ENCODE assay signal across 21 cellular contexts in genomic region chr2:1736045-1736444, GRCh38. TPM values are rescaled to one million over a fixed set of nuclear protein-coding genes. Genes with fewer than 3 reads are reported as not detected.
DNase-seq lines count a peak whose midpoint lies in the region; ATAC-seq, FAIRE-seq and TF ChIP-seq lines count a peak whose summit lies in the region.
"Had no signal": no experiment of that assay in that cellular context is flagged by ENCODE, and none has a peak within 500 bp of the region (broad histone marks: within the 10 kb centered on the region; RNA-seq: fewer than 3 reads in every experiment).

No MANE protein-coding gene starts in this region.

- no peak for ATAC-seq in GM19328 (IDR thresholded peaks at IDR 0.05; ENCODE audit: unreplicated experiment)
- ATAC-seq: GM12878, sciatic nerve had no signal

- no peaks in the 10 kb centered on the region for H4K20me1 ChIP-seq in GM23248 (ENCODE audit: insufficient read depth)

- H3K79me2 ChIP-seq in GM23248 (ENCODE audit: insufficient read depth), result peaks cover 88% of the 10 kb centered on the region

- H3K9ac ChIP-seq in GM23248 (peak overlapping the region; percentile 45), subcutaneous abdominal adipose tissue (ENCODE audit: low read length in 5 of 5) (no peak overlapping the region)

- H3K27ac ChIP-seq in GM23248 (peak overlapping the region; percentile 73), subcutaneous abdominal adipose tissue (ENCODE audit: low read depth, low read length) (peak overlapping the region; percentile 95)
- H3K27ac ChIP-seq: adrenal gland, neutrophil, WERI-Rb-1 had no signal

- H3F3A ChIP-seq in GM23248 (ENCODE audit: insufficient read depth), result peaks cover 51% of the 10 kb centered on the region

- H3K36me3 ChIP-seq in GM23248 (ENCODE audit: low read depth), result no peaks in the 10 kb centered on the region
- H3K36me3 ChIP-seq in subcutaneous abdominal adipose tissue (ENCODE audit: control insufficient read depth in 5 of 5, insufficient read depth in 5 of 5, low read length in 5 of 5), result peaks cover 0 to 3% (median 0%) of the 10 kb centered on the region in 5 donors
- H3K36me3 ChIP-seq: adrenal gland, neutrophil, WERI-Rb-1 had no signal

- H3K4me3 ChIP-seq in GM23248 (no peak overlapping the region), subcutaneous abdominal adipose tissue (ENCODE audit: low read depth in 1 of 5, low read length in 5 of 5) (no peak overlapping the region)
- H3K4me3 ChIP-seq: adrenal gland, GM12878, tibial nerve had no signal

- no peaks in the 10 kb centered on the region for H3K9me3 ChIP-seq in GM23248 (ENCODE audit: low read depth)
- no peaks in the 10 kb centered on the region for H3K9me3 ChIP-seq in subcutaneous abdominal adipose tissue (ENCODE audit: control insufficient read depth in 5 of 5, low read length in 5 of 5)
- H3K9me3 ChIP-seq: adrenal gland, neutrophil had no signal

- peaks cover 44% of the 10 kb centered on the region for H3K4me1 ChIP-seq in GM23248 (ENCODE audit: insufficient read depth)
- H3K4me1 ChIP-seq in subcutaneous abdominal adipose tissue (ENCODE audit: control insufficient read depth in 5 of 5, insufficient read depth in 5 of 5, low read length in 5 of 5), result peaks cover 22 to 68% (median 64%) of the 10 kb centered on the region in 5 donors
- H3K4me1 ChIP-seq: adrenal gland had no signal

- peak; percentile 59 for DNase-seq in GM23248
- peak; percentile 10 for DNase-seq in astrocyte of the hippocampus (ENCODE audit: low read depth, low spot score)
- peak; percentile 66 for DNase-seq in kidney tubule cell (ENCODE audit: low spot score)
- no peak for DNase-seq in DMS53 (lab: John Stamatoyannopoulos, UW)
- no peak for DNase-seq in GM12892 (ENCODE audit: insufficient read length)
- DNase-seq: activated CD8-positive, alpha-beta memory T cell treated with anti-CD3 and anti-CD28 coated beads for 24 hours; CD4-positive, CD25-positive, alpha-beta regulatory T cell; KG1; NCI-H1105; stimulated activated CD4-positive, alpha-beta T cell treated with anti-CD3 and anti-CD28 coated beads, Interleukin-4, amount 100 ng/mL, for 4 hours; T-helper 1 cell had no signal

- no peak for FAIRE-seq in GM12892 (lab: Jason Lieb, UNC)
- FAIRE-seq: endothelial cell of umbilical vein, GM12878, keratinocyte had no signal

- 79 to 86% methylated on average over 2 of the region's 2 CpGs for WGBS in GM23248 (ENCODE audit: low coverage in 1 of 2, low lambda C conversion rate in 2 of 2, missing lambda C conversion rate in 2 of 2), 2 experiments

- H2AFZ ChIP-seq in GM23248, result no peak overlapping the region

- TF ChIP-seq POLR2A in GM12892 (IDR thresholded peaks at IDR 0.05; ENCODE audit: low read depth, low read length), result no peak

- H3K4me2 ChIP-seq in GM23248 (ENCODE audit: unreplicated experiment), result peak overlapping the region; percentile 39

- no peaks in the 10 kb centered on the region for H3K9me2 ChIP-seq in GM23248 (ENCODE audit: insufficient read depth)

- H3K27me3 ChIP-seq in GM23248 (replicated peaks; ENCODE audit: insufficient read depth) (no peaks in the 10 kb centered on the region), subcutaneous abdominal adipose tissue (ENCODE audit: control insufficient read depth in 5 of 5, insufficient read depth in 4 of 5, low read length in 5 of 5) (no peaks in the 10 kb centered on the region)
- H3K27me3 ChIP-seq: adrenal gland, tibial nerve had no signal

- in situ Hi-C loops in GM23248 (cut with MboI), result no loop called here

RNA-seq across cellular contexts. Expression of gene PXDN, which starts 8.3 kb away (rescaled TPM):
- total RNA-seq in GM23248 (2014; rRNA removed; shearing (Covaris generic)), result 263 and 291 TPM in 2 replicates
- polyA plus RNA-seq in GM23248 (2016; fragmentation: Nextera tagmentation; extraction: Ambion mirVana), result 222 and 235 TPM in 2 replicates
- 0.04 TPM for polyA plus RNA-seq in GM12892 (2012; ENCODE audit: missing spikeins)
- polyA plus RNA-seq: CD4-positive, CD25-positive, alpha-beta regulatory T cell had no signal

Comparison
In these comparisons a context has a peak if more than half of its experiments do, and no peak if none do; other contexts are left out.
1. DNase-seq: peak in GM23248 (single experiment), astrocyte of the hippocampus (single experiment) and kidney tubule cell (single experiment); none in DMS53 (single experiment) and GM12892 (single experiment).